In genomic region chr11:46348566-46348981, GRCh38 we compare ENCODE assay signal across 8 cellular contexts. TPM values are rescaled to one million over a fixed set of nuclear protein-coding genes. Genes with fewer than 3 reads are reported as not detected.
DNase-seq lines count a peak whose midpoint lies in the region; ATAC-seq and TF ChIP-seq lines count a peak whose summit lies in the region.

No MANE protein-coding gene starts in this region.

- H3K4me3 ChIP-seq in breast epithelium (peak overlapping the region; percentile 69 to 94 (median 84)), mucosa of descending colon (no peak overlapping the region)

- H3K27me3 ChIP-seq in breast epithelium, result no peaks in the 10 kb centered on the region

- H3K36me3 ChIP-seq in KOPT-K1 (ENCODE audit: insufficient read depth, low read length) (peaks cover 17% of the 10 kb centered on the region), breast epithelium (no peaks in the 10 kb centered on the region), mucosa of descending colon (ENCODE audit: low read depth) (no peaks in the 10 kb centered on the region)

- H3K27ac ChIP-seq in 22Rv1 (peak overlapping the region; percentile 68), KOPT-K1 (ENCODE audit: low read depth, low read length, poor library complexity, severe bottlenecking) (peak overlapping the region; percentile 67), breast epithelium (peak overlapping the region; percentile 86)

- intact Hi-C loops in breast epithelium (cut with DNase I; ENCODE audit: low total_unique reads) (no loop called here), mucosa of descending colon (cut with DNase I, micrococcal nuclease) (no loop called here)

- TF ChIP-seq CTCF in 22Rv1 (IDR thresholded peaks at IDR 0.05), result no peak
- TF ChIP-seq CTCF in breast epithelium (IDR thresholded peaks at IDR 0.05), result no peak
- TF ChIP-seq CTCF in mucosa of descending colon (IDR thresholded peaks at IDR 0.05), result no peak
- no peak for TF ChIP-seq CTCF in GM10248 (IDR thresholded peaks at IDR 0.05; ENCODE audit: control extremely low read depth, extremely low read depth, low read depth, missing control alignments)

- H3K4me1 ChIP-seq in breast epithelium (peaks cover 26 to 56% of the 10 kb centered on the region in 2 donors), mucosa of descending colon (ENCODE audit: low read depth) (peaks cover 18% of the 10 kb centered on the region)

- H3K9me3 ChIP-seq in KOPT-K1 (ENCODE audit: insufficient read depth, low read length, poor library complexity, severe bottlenecking) (no peaks in the 10 kb centered on the region), breast epithelium (no peaks in the 10 kb centered on the region), mucosa of descending colon (no peaks in the 10 kb centered on the region)

- POLR2A ChIA-PET in GM10248 (lab: Yijun Ruan, JAX), result no interaction called here

- CTCF ChIA-PET in GM10248 (lab: Yijun Ruan, JAX), result interaction anchor here (0.7 to 21.1 kb wide), 11 partner anchors 12 to 181 kb away, joined by 3 to 452 read pairs (median 4); no protein-coding TSS in a partner anchor

- ATAC-seq in mucosa of descending colon (peak; percentile 9), GM21447 (IDR thresholded peaks at IDR 0.05; ENCODE audit: unreplicated experiment) (no peak)

- DNase-seq in breast epithelium (ENCODE audit: low spot score in 2 of 2) (no peak), mucosa of descending colon (peak in 2 of 3 donors; percentile 48 to 57), NCI-H345 (lab: John Stamatoyannopoulos, UW) (no peak), T-helper 9 cell (no peak), GM10248 (ENCODE audit: extremely low spot score) (no peak)

- no peak for TF ChIP-seq POLR2A in breast epithelium (IDR thresholded peaks at IDR 0.05)

RNA-seq across cellular contexts. Expression of gene DGKZ, which starts 1.3 kb away (rescaled TPM):
- total RNA-seq in breast epithelium (10 to 100 TPM; 42.3 to 46.5 (median 46.2) TPM), mucosa of descending colon (10 to 100 TPM; 41.2 to 49.6 (median 47.2) TPM)

RNA-seq across cellular contexts. Expression of gene MDK, which starts 32.9 kb away (rescaled TPM):
- total RNA-seq in breast epithelium, result 100 to 1,000 TPM in 1 of 3 donors, 10 to 100 TPM in 2; 20.5 to 115 (median 54.7) TPM
- total RNA-seq in mucosa of descending colon, result 100 to 1,000 TPM; 103 to 672 (median 193) TPM

RNA-seq across cellular contexts. Expression of gene CHRM4, which starts 43.0 kb away (rescaled TPM):
- total RNA-seq in breast epithelium (1 to 10 TPM in 1 of 3 donors, under 1 TPM in 1, not detected in 1; 0.66 to 1.1 TPM), mucosa of descending colon (1 to 10 TPM in 2 of 3 donors, under 1 TPM in 1; 0.32 to 6.0 (median 3.1) TPM)

Comparison
In these comparisons a context has a peak if more than half of its experiments do, and no peak if none do; other contexts are left out.
1. DNase-seq: peak in mucosa of descending colon (2 of 3); none in breast epithelium (0 of 2), NCI-H345 (single experiment), T-helper 9 cell (single experiment) and GM10248 (single experiment).
2. Peak in every context shown above with its lines, with median percentiles within 50 percentile points of each other: H3K27ac ChIP-seq.